ENCODE assay signal across 11 cellular contexts in genomic region chr2:101109451-101110140, GRCh38. TPM values are rescaled to one million over a fixed set of nuclear protein-coding genes. Genes with fewer than 3 reads are reported as not detected.
DNase-seq lines count a peak whose midpoint lies in the region; ATAC-seq, FAIRE-seq and TF ChIP-seq lines count a peak whose summit lies in the region.
"Had no signal": no experiment of that assay in that cellular context is flagged by ENCODE, and none has a peak within 500 bp of the region (broad histone marks: within the 10 kb centered on the region; RNA-seq: fewer than 3 reads in every experiment).

No MANE protein-coding gene starts in this region.

- FAIRE-seq in GM12891 (lab: Jason Lieb, UNC) = no peak

- H3K9me3 Mint-ChIP-seq in mesothelial cell of epicardium (peaks cover 7% of the 10 kb centered on the region), neural progenitor cell (no peaks in the 10 kb centered on the region)

- H3K4me3 Mint-ChIP-seq in mesothelial cell of epicardium (no peak overlapping the region), neural progenitor cell (no peak overlapping the region)

- H4K20me1 ChIP-seq in MM.1S (ENCODE audit: insufficient read depth, low read length) (no peaks in the 10 kb centered on the region), neural progenitor cell (ENCODE audit: low read depth) (no peaks in the 10 kb centered on the region)

- H3K27me3 Mint-ChIP-seq in mesothelial cell of epicardium (ENCODE audit: low read depth) (no peaks in the 10 kb centered on the region), neural progenitor cell (ENCODE audit: insufficient read depth, low read depth) (peaks cover 2% of the 10 kb centered on the region)

- H3K4me1 Mint-ChIP-seq in mesothelial cell of epicardium = peaks cover 44% of the 10 kb centered on the region
- peaks cover 20% of the 10 kb centered on the region for H3K4me1 Mint-ChIP-seq in neural progenitor cell

- H3K27ac ChIP-seq in dorsolateral prefrontal cortex (peak overlapping the region in 52 of 59 donors; percentile 16 to 82 (median 62)), MM.1S (ENCODE audit: low read length) (no peak overlapping the region), neural progenitor cell (no peak overlapping the region)
- H3K27ac ChIP-seq: KMS-11 had no signal

- H3F3A ChIP-seq in MM.1S (ENCODE audit: insufficient read depth, low read length) (no peaks in the 10 kb centered on the region), neural progenitor cell (ENCODE audit: low read depth) (no peaks in the 10 kb centered on the region)

- H3K9ac ChIP-seq in MM.1S (ENCODE audit: low read length) (no peak overlapping the region), neural progenitor cell (no peak overlapping the region)
- H3K9ac ChIP-seq: KMS-11 had no signal

- H3K36me3 ChIP-seq in MM.1S (replicated peaks; ENCODE audit: insufficient read depth, low read length) (no peaks in the 10 kb centered on the region), neural progenitor cell (no peaks in the 10 kb centered on the region)

- peak; percentile 51 for ATAC-seq in Right ventricle myocardium inferior

- no peaks in the 10 kb centered on the region for H3K9me3 ChIP-seq in MM.1S (replicated peaks; ENCODE audit: insufficient read depth, low read length)
- no peaks in the 10 kb centered on the region for H3K9me3 ChIP-seq in neural progenitor cell (ENCODE audit: low read depth)

- H3K4me3 ChIP-seq in dorsolateral prefrontal cortex = peak overlapping the region in 1 of 59 donors; percentile 6
- H3K4me3 ChIP-seq in MM.1S (ENCODE audit: low read length) = no peak overlapping the region
- no peak overlapping the region for H3K4me3 ChIP-seq in neural progenitor cell

- H2AFZ ChIP-seq in MM.1S (ENCODE audit: low read length) (no peak overlapping the region), neural progenitor cell (replicated peaks) (no peak overlapping the region)

- no peaks in the 10 kb centered on the region for H3K79me2 ChIP-seq in MM.1S (ENCODE audit: low read length)
- no peaks in the 10 kb centered on the region for H3K79me2 ChIP-seq in neural progenitor cell (ENCODE audit: low read depth)

- TF ChIP-seq CTCF in dorsolateral prefrontal cortex (IDR thresholded peaks at IDR 0.05 in 54 of 56, conservative IDR thresholded peaks at IDR 0.05 in 2 of 56; ENCODE audit: low read depth in 1 of 56, partially characterized antibody in 56 of 56) (no peak), mesothelial cell of epicardium (IDR thresholded peaks at IDR 0.05; ENCODE audit: unreplicated experiment) (no peak), MM.1S (IDR thresholded peaks at IDR 0.05; ENCODE audit: low read length) (no peak), neural progenitor cell (IDR thresholded peaks at IDR 0.05) (no peak)

- H3K4me1 ChIP-seq in MM.1S (ENCODE audit: low read length) (no peaks in the 10 kb centered on the region), neural progenitor cell (peaks cover 9% of the 10 kb centered on the region)

- no peaks in the 10 kb centered on the region for H3K9me2 ChIP-seq in MM.1S (replicated peaks; ENCODE audit: insufficient read depth, low read length)

- DNase-seq in Right ventricle myocardium inferior (ENCODE audit: missing footprints) (no peak), cardiac septum (ENCODE audit: low spot score) (no peak), dorsolateral prefrontal cortex (peak in 2 of 10 donors; percentile 48 to 66), mesothelial cell of epicardium (ENCODE audit: low spot score in 2 of 2, unreplicated experiment in 2 of 2) (no peak), GM12891 (ENCODE audit: insufficient read length, low spot score) (no peak), hepatic stellate cell (ENCODE audit: low spot score) (no peak), MM.1S (no peak), neural progenitor cell (ENCODE audit: low spot score) (no peak)
- DNase-seq: activated CD4-positive, alpha-beta T cell treated with anti-CD3 and anti-CD28 coated beads for 48 hours; activated gamma-delta T cell treated with Interleukin-2 at 50 U/mL for 16 hours had no signal

- H3K4me2 ChIP-seq in MM.1S (ENCODE audit: low read depth, low read length) (no peak overlapping the region), neural progenitor cell (no peak overlapping the region)
- H3K4me2 ChIP-seq: KMS-11 had no signal

- H3K36me3 Mint-ChIP-seq in mesothelial cell of epicardium (no peaks in the 10 kb centered on the region), neural progenitor cell (no peaks in the 10 kb centered on the region)

- no peak for TF ChIP-seq POLR2A in GM12891 (IDR thresholded peaks at IDR 0.05; ENCODE audit: low read depth, low read length)

- intact Hi-C loops in Right ventricle myocardium inferior (cut with DNase I) (loop anchor here (2.0 to 5.0 kb wide), 2 partner anchors 41 to 47 kb away; partner anchors contain the start of gene TBC1D8), cardiac septum (cut with DNase I) (loop anchor here (2.0 to 10.0 kb wide), 2 partner anchors 41 to 295 kb away; partner anchors contain the start of gene TBC1D8), dorsolateral prefrontal cortex (cut with DNase I) (no loop called here)

- H3K27me3 ChIP-seq in dorsolateral prefrontal cortex = no peaks in the 10 kb centered on the region
- H3K27me3 ChIP-seq in MM.1S (replicated peaks; ENCODE audit: insufficient read depth, low read length) = no peaks in the 10 kb centered on the region
- no peaks in the 10 kb centered on the region for H3K27me3 ChIP-seq in neural progenitor cell

- H3K27ac Mint-ChIP-seq in mesothelial cell of epicardium (peak overlapping the region; percentile 23), neural progenitor cell (no peak overlapping the region)

TF ChIP-seq in GM12891, 5 proteins besides CTCF, POLR2A, EP300 and RAD21:
- TF ChIP-seq PAX5 (IDR thresholded peaks at IDR 0.05; ENCODE audit: insufficient read depth, low read length, severe bottlenecking) (no peak), POLR2AphosphoS5 (IDR thresholded peaks at IDR 0.05; ENCODE audit: low read depth, low read length) (no peak), TAF1 (IDR thresholded peaks at IDR 0.05; ENCODE audit: low read depth, low read length) (no peak), POU2F2 (IDR thresholded peaks at IDR 0.05; ENCODE audit: low read depth, low read length) (no peak), SPI1 (IDR thresholded peaks at IDR 0.05; ENCODE audit: low read depth, low read length) (no peak)

RNA-seq across cellular contexts. Expression of gene TBC1D8, which starts 41.6 kb away (rescaled TPM):
- total RNA-seq in Right ventricle myocardium inferior = 37.9 TPM
- 52.3 TPM for total RNA-seq in cardiac septum
- total RNA-seq in dorsolateral prefrontal cortex = 10 to 100 TPM; 10.5 to 33.3 (median 21.0) TPM
- total RNA-seq in mesothelial cell of epicardium = 11.5 to 13.1 TPM (median 12.7 TPM) in 3 replicates
- 16.4 TPM for polyA plus RNA-seq in GM12891 (2012; ENCODE audit: low read depth, missing spikeins)
- total RNA-seq in neural progenitor cell (ENCODE audit: low replicate concordance) = 3.9 and 4.1 TPM in 2 replicates

Comparison
In these comparisons a context has a peak if more than half of its experiments do, and no peak if none do; other contexts are left out.
1. H3K27ac ChIP-seq: peak in dorsolateral prefrontal cortex (52 of 59); none in MM.1S (single experiment) and neural progenitor cell (single experiment).
2. intact Hi-C loops: an anchor here in Right ventricle myocardium inferior (2.0 to 5.0 kb wide) and cardiac septum (2.0 to 10.0 kb wide); none called in dorsolateral prefrontal cortex.